Comparison of ENCODE assay signal across 12 cellular contexts in genomic region chr10:46020344-46020656, GRCh38. TPM values are rescaled to one million over a fixed set of nuclear protein-coding genes. Genes with fewer than 3 reads are reported as not detected.
DNase-seq lines count a peak whose midpoint lies in the region; ATAC-seq and TF ChIP-seq lines count a peak whose summit lies in the region.
"Had no signal": no experiment of that assay in that cellular context is flagged by ENCODE, and none has a peak within 500 bp of the region (broad histone marks: within the 10 kb centered on the region; RNA-seq: fewer than 3 reads in every experiment).

No MANE protein-coding gene starts in this region.

- peaks cover 21% of the 10 kb centered on the region for H3K36me3 Mint-ChIP-seq in activated CD8-positive, alpha-beta T cell treated with anti-CD3 and anti-CD28 coated beads for 36 hours (ENCODE audit: low read depth)
- peaks cover 24% of the 10 kb centered on the region for H3K36me3 Mint-ChIP-seq in activated CD8-positive, alpha-beta T cell treated with anti-CD3 and anti-CD28 coated beads, Interleukin-2, amount 10 ng/mL, durations not matched to agents 7 days and 5 days (ENCODE audit: low read depth)
- peaks cover 32% of the 10 kb centered on the region for H3K36me3 Mint-ChIP-seq in dendritic cell treated with granulocyte-macrophage colony-stimulating factor and Interleukin-4, amounts not matched to agents 40 ng/mL and 50 ng/mL, for 4 days (ENCODE audit: low read depth)

- no peak for ATAC-seq in activated CD8-positive, alpha-beta T cell treated with anti-CD3 and anti-CD28 coated beads for 36 hours
- no peak for ATAC-seq in activated CD8-positive, alpha-beta T cell treated with anti-CD3 and anti-CD28 coated beads, Interleukin-2, amount 10 ng/mL, durations not matched to agents 7 days and 5 days
- no peak for ATAC-seq in omental fat pad (ENCODE audit: low FRiP score)
- ATAC-seq: A549 had no signal

- no peaks in the 10 kb centered on the region for H3K9me3 ChIP-seq in mesodermal cell (ENCODE audit: control insufficient read depth, low read length)
- H3K9me3 ChIP-seq in suprapubic skin: no peaks in the 10 kb centered on the region
- H3K9me3 ChIP-seq: A549 had no signal

- no peaks in the 10 kb centered on the region for H3K9me3 Mint-ChIP-seq in activated CD8-positive, alpha-beta T cell treated with anti-CD3 and anti-CD28 coated beads for 36 hours
- H3K9me3 Mint-ChIP-seq in activated CD8-positive, alpha-beta T cell treated with anti-CD3 and anti-CD28 coated beads, Interleukin-2, amount 10 ng/mL, durations not matched to agents 7 days and 5 days (ENCODE audit: insufficient read depth): no peaks in the 10 kb centered on the region
- no peaks in the 10 kb centered on the region for H3K9me3 Mint-ChIP-seq in dendritic cell treated with granulocyte-macrophage colony-stimulating factor and Interleukin-4, amounts not matched to agents 40 ng/mL and 50 ng/mL, for 4 days
- H3K9me3 Mint-ChIP-seq: stimulated activated naive CD8-positive, alpha-beta T cell treated with anti-CD3 and anti-CD28 coated beads, Interleukin-15, Interleukin-2, amounts not matched to agents 100 ng/mL and 50 ng/mL, for 24 hours had no signal

- H3K36me3 ChIP-seq in mesodermal cell (ENCODE audit: control insufficient read depth, insufficient read depth, low read length): peaks cover 27% of the 10 kb centered on the region
- peaks cover 6% of the 10 kb centered on the region for H3K36me3 ChIP-seq in suprapubic skin

- H3K27ac ChIP-seq in mesodermal cell (ENCODE audit: low read depth, low read length, severe bottlenecking) (peak overlapping the region; percentile 24), suprapubic skin (peak overlapping the region; percentile 5)

- intact Hi-C loops in activated CD8-positive, alpha-beta T cell treated with anti-CD3 and anti-CD28 coated beads for 36 hours (cut with micrococcal nuclease): no loop called here
- intact Hi-C loops in dendritic cell treated with granulocyte-macrophage colony-stimulating factor and Interleukin-4, amounts not matched to agents 40 ng/mL and 50 ng/mL, for 4 days (cut with micrococcal nuclease): no loop called here

- peak overlapping the region; percentile 73 for H3K27ac Mint-ChIP-seq in activated CD8-positive, alpha-beta T cell treated with anti-CD3 and anti-CD28 coated beads for 36 hours
- no peak overlapping the region for H3K27ac Mint-ChIP-seq in activated CD8-positive, alpha-beta T cell treated with anti-CD3 and anti-CD28 coated beads, Interleukin-2, amount 10 ng/mL, durations not matched to agents 7 days and 5 days
- H3K27ac Mint-ChIP-seq in dendritic cell treated with granulocyte-macrophage colony-stimulating factor and Interleukin-4, amounts not matched to agents 40 ng/mL and 50 ng/mL, for 4 days: peak overlapping the region; percentile 94

- 85 to 95% methylated on average over 2 of the region's 3 CpGs for WGBS in mesodermal cell (ENCODE audit: insufficient coverage in 2 of 2), 2 experiments
- 80% methylated on average over 3 of the region's 3 CpGs for WGBS in suprapubic skin

- no peak for TF ChIP-seq POLR2A in suprapubic skin (IDR thresholded peaks at IDR 0.05)

- H3K4me3 ChIP-seq in mesodermal cell (ENCODE audit: extremely low read depth, insufficient read depth, low read length, poor library complexity, severe bottlenecking) (no peak overlapping the region), suprapubic skin (peak overlapping the region; percentile 2)
- H3K4me3 ChIP-seq: A549 had no signal

- peaks cover 55% of the 10 kb centered on the region for H3K4me1 ChIP-seq in mesodermal cell (ENCODE audit: control insufficient read depth, insufficient read depth, low read length, poor library complexity, severe bottlenecking)
- peaks cover 70% of the 10 kb centered on the region for H3K4me1 ChIP-seq in suprapubic skin

- H3K27me3 Mint-ChIP-seq in activated CD8-positive, alpha-beta T cell treated with anti-CD3 and anti-CD28 coated beads for 36 hours: no peaks in the 10 kb centered on the region
- no peaks in the 10 kb centered on the region for H3K27me3 Mint-ChIP-seq in activated CD8-positive, alpha-beta T cell treated with anti-CD3 and anti-CD28 coated beads, Interleukin-2, amount 10 ng/mL, durations not matched to agents 7 days and 5 days (ENCODE audit: low read depth)
- no peaks in the 10 kb centered on the region for H3K27me3 Mint-ChIP-seq in dendritic cell treated with granulocyte-macrophage colony-stimulating factor and Interleukin-4, amounts not matched to agents 40 ng/mL and 50 ng/mL, for 4 days
- H3K27me3 Mint-ChIP-seq: stimulated activated naive CD8-positive, alpha-beta T cell treated with anti-CD3 and anti-CD28 coated beads, Interleukin-15, Interleukin-2, amounts not matched to agents 100 ng/mL and 50 ng/mL, for 24 hours had no signal

- no peak for DNase-seq in activated CD8-positive, alpha-beta T cell treated with anti-CD3 and anti-CD28 coated beads for 36 hours
- DNase-seq in activated CD8-positive, alpha-beta T cell treated with anti-CD3 and anti-CD28 coated beads, Interleukin-2, amount 10 ng/mL, durations not matched to agents 7 days and 5 days: no peak
- no peak for DNase-seq in suprapubic skin (ENCODE audit: low spot score in 2 of 2)
- no peak for DNase-seq in omental fat pad (ENCODE audit: low spot score)
- DNase-seq in NCI-H187 (lab: John Stamatoyannopoulos, UW): no peak
- no peak for DNase-seq in activated CD4-positive, alpha-beta T cell treated with anti-CD3 and anti-CD28 coated beads for 1 hour
- DNase-seq: NCI-H1092 had no signal

- POLR2A ChIA-PET in activated CD8-positive, alpha-beta T cell treated with anti-CD3 and anti-CD28 coated beads for 36 hours (lab: Charles Lee): interaction anchor here (1.0 to 3.0 kb wide), 2 partner anchors 10 to 13 kb away, joined by 3 to 10 read pairs; no protein-coding TSS in a partner anchor
- POLR2A ChIA-PET in activated CD8-positive, alpha-beta T cell treated with anti-CD3 and anti-CD28 coated beads, Interleukin-2, amount 10 ng/mL, durations not matched to agents 7 days and 5 days (lab: Charles Lee): interaction anchor here (1.5 kb wide), 2 partner anchors 10 to 19 kb away, joined by 3 to 4 read pairs; partner anchors contain the start of gene NCOA4

- H3K4me1 Mint-ChIP-seq in activated CD8-positive, alpha-beta T cell treated with anti-CD3 and anti-CD28 coated beads for 36 hours (ENCODE audit: low read depth): peaks cover 73% of the 10 kb centered on the region
- peaks cover 60% of the 10 kb centered on the region for H3K4me1 Mint-ChIP-seq in activated CD8-positive, alpha-beta T cell treated with anti-CD3 and anti-CD28 coated beads, Interleukin-2, amount 10 ng/mL, durations not matched to agents 7 days and 5 days (ENCODE audit: low read depth)
- H3K4me1 Mint-ChIP-seq in dendritic cell treated with granulocyte-macrophage colony-stimulating factor and Interleukin-4, amounts not matched to agents 40 ng/mL and 50 ng/mL, for 4 days (ENCODE audit: low read depth): peaks cover 74% of the 10 kb centered on the region

- no peak for TF ChIP-seq EP300 in suprapubic skin (IDR thresholded peaks at IDR 0.05)

- CTCF ChIA-PET in activated CD8-positive, alpha-beta T cell treated with anti-CD3 and anti-CD28 coated beads for 36 hours (lab: Charles Lee): interaction anchor here (0.8 to 2.8 kb wide), 4 partner anchors 9 to 785 kb away, joined by 3 to 17 read pairs (median 4); no protein-coding TSS in a partner anchor
- CTCF ChIA-PET in activated CD8-positive, alpha-beta T cell treated with anti-CD3 and anti-CD28 coated beads, Interleukin-2, amount 10 ng/mL, durations not matched to agents 7 days and 5 days (lab: Charles Lee): interaction anchor here (1.2 to 7.2 kb wide), 2 partner anchors 9 to 770 kb away, joined by 3 to 52 read pairs; partner anchors contain the start of gene NCOA4

- no peak overlapping the region for H3K4me3 Mint-ChIP-seq in activated CD8-positive, alpha-beta T cell treated with anti-CD3 and anti-CD28 coated beads for 36 hours
- no peak overlapping the region for H3K4me3 Mint-ChIP-seq in activated CD8-positive, alpha-beta T cell treated with anti-CD3 and anti-CD28 coated beads, Interleukin-2, amount 10 ng/mL, durations not matched to agents 7 days and 5 days
- peak overlapping the region; percentile 69 for H3K4me3 Mint-ChIP-seq in dendritic cell treated with granulocyte-macrophage colony-stimulating factor and Interleukin-4, amounts not matched to agents 40 ng/mL and 50 ng/mL, for 4 days
- H3K4me3 Mint-ChIP-seq: stimulated activated naive CD8-positive, alpha-beta T cell treated with anti-CD3 and anti-CD28 coated beads, Interleukin-15, Interleukin-2, amounts not matched to agents 100 ng/mL and 50 ng/mL, for 24 hours had no signal

- no peaks in the 10 kb centered on the region for H3K27me3 ChIP-seq in suprapubic skin

- TF ChIP-seq CTCF in activated CD8-positive, alpha-beta T cell treated with anti-CD3 and anti-CD28 coated beads for 36 hours (IDR thresholded peaks at IDR 0.05): no peak
- TF ChIP-seq CTCF in suprapubic skin (IDR thresholded peaks at IDR 0.05) (no peak), omental fat pad (IDR thresholded peaks at IDR 0.05) (no peak)

RNA-seq across cellular contexts. Expression of gene NCOA4, which starts 10.1 kb away (rescaled TPM):
- total RNA-seq in activated CD8-positive, alpha-beta T cell treated with anti-CD3 and anti-CD28 coated beads for 36 hours: 10 to 100 TPM; 86.2 to 86.6 TPM
- 100 to 1,000 TPM; 119 to 120 TPM for total RNA-seq in activated CD8-positive, alpha-beta T cell treated with anti-CD3 and anti-CD28 coated beads, Interleukin-2, amount 10 ng/mL, durations not matched to agents 7 days and 5 days
- 119 TPM for polyA plus RNA-seq in mesodermal cell (2013, experiment 1 of 2)
- polyA plus RNA-seq in mesodermal cell (2013, experiment 2 of 2): 124 TPM
- 100 to 1,000 TPM; 117 to 170 (median 151) TPM for total RNA-seq in suprapubic skin
- total RNA-seq in omental fat pad: 100 to 1,000 TPM; 145 to 161 (median 154) TPM

RNA-seq across cellular contexts. Expression of gene MSMB, which starts 25.8 kb away (rescaled TPM):
- total RNA-seq in activated CD8-positive, alpha-beta T cell treated with anti-CD3 and anti-CD28 coated beads for 36 hours: not detected
- total RNA-seq in activated CD8-positive, alpha-beta T cell treated with anti-CD3 and anti-CD28 coated beads, Interleukin-2, amount 10 ng/mL, durations not matched to agents 7 days and 5 days: not detected
- not detected for polyA plus RNA-seq in mesodermal cell (2013, experiment 1 of 2)
- not detected for polyA plus RNA-seq in mesodermal cell (2013, experiment 2 of 2)
- total RNA-seq in suprapubic skin: 100 to 1,000 TPM in 1 of 4 donors, 10 to 100 TPM in 1, 1 to 10 TPM in 1, not detected in 1; 4.5 to 104 (median 86.9) TPM
- not detected for total RNA-seq in omental fat pad
- total RNA-seq: NCI-H460 had no signal

RNA-seq across cellular contexts. Expression of gene TIMM23, which starts 48.0 kb away (rescaled TPM):
- total RNA-seq in activated CD8-positive, alpha-beta T cell treated with anti-CD3 and anti-CD28 coated beads for 36 hours: 10 to 100 TPM; 70.7 to 76.2 TPM
- total RNA-seq in activated CD8-positive, alpha-beta T cell treated with anti-CD3 and anti-CD28 coated beads, Interleukin-2, amount 10 ng/mL, durations not matched to agents 7 days and 5 days: 10 to 100 TPM; 61.3 to 61.9 TPM
- polyA plus RNA-seq in mesodermal cell (2013, experiment 1 of 2): 84.4 TPM
- 80.4 TPM for polyA plus RNA-seq in mesodermal cell (2013, experiment 2 of 2)
- 10 to 100 TPM; 35.3 to 72.3 (median 57.6) TPM for total RNA-seq in suprapubic skin
- total RNA-seq in omental fat pad: 10 to 100 TPM; 42.1 to 89.0 (median 68.6) TPM
